Comparison of ENCODE assay signal across 15 cellular contexts in genomic region chr3:27507515-27508266, GRCh38.
DNase-seq lines count a peak whose midpoint lies in the region; ATAC-seq and TF ChIP-seq lines count a peak whose summit lies in the region.
"Had no signal": no experiment of that assay in that cellular context is flagged by ENCODE, and none has a peak within 500 bp of the region (broad histone marks: within the 10 kb centered on the region; RNA-seq: fewer than 3 reads in every experiment).

No MANE protein-coding gene starts in this region.

- peaks cover 21% of the 10 kb centered on the region for H3K4me1 Mint-ChIP-seq in nephron progenitor cell
- H3K4me1 Mint-ChIP-seq: activated T-helper 17 cell treated with anti-CD3 and anti-CD28 coated beads, Interleukin-2, amount 50 U/mL, for 72 hours; B cell; T-cell had no signal

- H3K27ac ChIP-seq in brain microvascular endothelial cell, result no peak overlapping the region

- no peaks in the 10 kb centered on the region for H3K36me3 Mint-ChIP-seq in nephron progenitor cell (ENCODE audit: low read depth)
- H3K36me3 Mint-ChIP-seq: brain, T-cell had no signal

- H3K9me3 Mint-ChIP-seq in nephron progenitor cell, result no peaks in the 10 kb centered on the region
- H3K9me3 Mint-ChIP-seq: activated CD4-positive, alpha-beta T cell treated with anti-CD3 and anti-CD28 coated beads, Interleukin-2, amount 10 ng/mL, durations not matched to agents 24 days and 14 days; activated T-helper 17 cell treated with anti-CD3 and anti-CD28 coated beads, Interleukin-2, amount 50 U/mL, for 72 hours; brain; T-cell had no signal

- ATAC-seq in HG03280 (IDR thresholded peaks at IDR 0.05; ENCODE audit: unreplicated experiment) (no peak), GM19351 (IDR thresholded peaks at IDR 0.05; ENCODE audit: unreplicated experiment) (no peak)
- ATAC-seq: activated T-helper 17 cell treated with anti-CD3 and anti-CD28 coated beads, Interleukin-2, amount 50 U/mL, for 72 hours; T-cell had no signal

- H3K27ac Mint-ChIP-seq in nephron progenitor cell, result peak overlapping the region; percentile 59
- H3K27ac Mint-ChIP-seq: activated CD4-positive, alpha-beta T cell treated with anti-CD3 and anti-CD28 coated beads, Interleukin-2, amount 10 ng/mL, durations not matched to agents 24 days and 14 days; activated T-helper 17 cell treated with anti-CD3 and anti-CD28 coated beads, Interleukin-2, amount 50 U/mL, for 72 hours; B cell; brain; T-cell had no signal

- H3K4me3 Mint-ChIP-seq in nephron progenitor cell, result no peak overlapping the region
- H3K4me3 Mint-ChIP-seq: activated CD4-positive, alpha-beta T cell treated with anti-CD3 and anti-CD28 coated beads, Interleukin-2, amount 10 ng/mL, durations not matched to agents 24 days and 14 days; activated T-helper 17 cell treated with anti-CD3 and anti-CD28 coated beads, Interleukin-2, amount 50 U/mL, for 72 hours; B cell; brain; T-cell had no signal

- peaks cover 2% of the 10 kb centered on the region for H3K27me3 Mint-ChIP-seq in nephron progenitor cell (ENCODE audit: low read depth, poor library complexity)
- H3K27me3 Mint-ChIP-seq: activated CD4-positive, alpha-beta T cell treated with anti-CD3 and anti-CD28 coated beads, Interleukin-2, amount 10 ng/mL, durations not matched to agents 24 days and 14 days; activated T-helper 17 cell treated with anti-CD3 and anti-CD28 coated beads, Interleukin-2, amount 50 U/mL, for 72 hours; B cell; T-cell had no signal

- H3K27me3 ChIP-seq in brain microvascular endothelial cell (replicated peaks), result no peaks in the 10 kb centered on the region

- H3K36me3 ChIP-seq in brain microvascular endothelial cell (replicated peaks), result no peaks in the 10 kb centered on the region

- DNase-seq in DMS53 treated with DMSO at 0.1 percent for 48 hours (lab: John Stamatoyannopoulos, UW; ENCODE audit: unreplicated experiment), result peak; percentile 26
- peak; percentile 9 for DNase-seq in NCI-H2029 (lab: John Stamatoyannopoulos, UW)
- DNase-seq in brain microvascular endothelial cell, result peak; percentile 17
- no peak for DNase-seq in nephron progenitor cell
- DNase-seq in inferior parietal cortex (ENCODE audit: extremely low spot score), result no peak
- no peak for DNase-seq in medulla oblongata (ENCODE audit: extremely low spot score)
- DNase-seq: activated CD4-positive, alpha-beta T cell treated with anti-CD3 and anti-CD28 coated beads, Interleukin-2, amount 10 ng/mL, durations not matched to agents 24 days and 14 days; erythroblast; stimulated activated CD4-positive, alpha-beta T cell treated with anti-CD3 and anti-CD28 coated beads, Interleukin-2, amount 100 ng/mL, for 24 hours; T-cell had no signal

- in situ Hi-C loops in brain microvascular endothelial cell (cut with HindIII; ENCODE audit: low pct_ligation_motif_present, low sequenced_read_pairs), result no loop called here

- TF ChIP-seq CTCF in brain microvascular endothelial cell (IDR thresholded peaks at IDR 0.05; ENCODE audit: low read depth, low read length, missing control alignments) (no peak), nephron progenitor cell (IDR thresholded peaks at IDR 0.05) (no peak)

- H3K4me3 ChIP-seq in brain microvascular endothelial cell (ENCODE audit: low read depth, low read length), result no peak overlapping the region

Comparison
In these comparisons a context has a peak if more than half of its experiments do, and no peak if none do; other contexts are left out.
1. DNase-seq: peak in DMS53 treated with DMSO at 0.1 percent for 48 hours (single experiment), NCI-H2029 (single experiment) and brain microvascular endothelial cell (single experiment); none in nephron progenitor cell (single experiment), inferior parietal cortex (single experiment) and medulla oblongata (single experiment).